Comparison of ENCODE assay signal across 8 cellular contexts in the genomic region with DNA sequence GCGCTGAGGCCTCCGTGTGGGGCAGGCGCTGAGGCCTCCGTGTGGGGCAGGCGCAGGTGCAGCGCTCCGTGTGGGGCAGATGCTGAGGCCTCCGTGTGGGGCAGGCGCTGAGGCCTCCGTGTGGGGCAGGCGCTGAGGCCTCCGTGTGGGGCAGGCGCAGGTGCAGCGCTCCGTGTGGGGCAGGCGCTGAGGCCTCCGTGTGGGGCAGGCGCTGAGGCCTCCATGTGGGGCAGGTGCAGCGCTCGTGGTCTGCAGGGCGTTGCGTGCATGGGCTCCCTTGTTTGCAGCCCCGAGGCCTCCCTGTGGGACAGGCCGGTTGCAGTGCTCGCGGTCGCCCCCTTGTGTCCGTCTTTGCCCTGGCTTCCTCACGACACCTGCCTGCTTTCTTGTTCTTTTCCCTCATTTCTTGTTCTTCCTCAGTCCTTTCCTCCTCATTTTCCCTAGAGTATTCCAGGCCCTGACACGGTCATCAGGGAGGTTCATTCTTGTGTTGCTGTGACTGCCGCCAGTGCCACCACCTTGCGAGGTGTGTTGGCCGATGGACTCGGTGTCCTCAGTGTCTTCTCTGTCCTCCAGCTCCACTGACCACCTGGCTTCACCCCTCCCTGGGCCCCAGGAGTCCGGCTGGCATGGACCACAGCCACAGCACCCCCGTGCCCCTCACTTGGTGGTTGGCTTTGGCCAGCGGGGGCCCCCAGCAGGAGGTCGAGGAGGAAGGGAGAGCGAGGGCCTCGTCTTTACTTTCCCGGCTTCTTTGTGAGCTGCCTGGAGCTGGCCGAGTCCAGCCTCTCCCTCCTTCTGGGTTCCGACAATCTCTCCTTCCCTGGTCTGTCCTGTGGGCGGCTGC. TPM values are rescaled to one million over a fixed set of nuclear protein-coding genes. Genes with fewer than 3 reads are reported as not detected.
A peak's percentile ranks its signal among the peaks of the same experiment; 100 is the strongest.
DNase-seq lines count a peak whose midpoint lies in the region; ATAC-seq, FAIRE-seq and TF ChIP-seq lines count a peak whose summit lies in the region.
"Not testable (repeated sequence)": the region's sequence is repeated elsewhere in the genome, so short reads cannot be mapped to it uniquely, and the experiment has no call there.

No MANE protein-coding gene starts in this region.

- not testable (repeated sequence) for TF ChIP-seq EP300 in upper lobe of left lung (IDR thresholded peaks at IDR 0.05)

- not testable (repeated sequence) for FAIRE-seq in small intestine (lab: Jason Lieb, UNC)

- WGBS in small intestine, 3 donors = 49 to 53% (median 52%) methylated on average over 28 to 35 of the region's 44 CpGs
- 51 to 53% methylated on average over 26 to 30 of the region's 44 CpGs for WGBS in upper lobe of left lung, 2 donors

- ATAC-seq in upper lobe of left lung (ENCODE audit: low FRiP score in 2 of 2) = peak in 1 of 2 donors; percentile 64

- peak; percentile 59 to 84 (median 76) for TF ChIP-seq CTCF in upper lobe of left lung (IDR thresholded peaks at IDR 0.05)

- DNase-seq in GM03348 (ENCODE audit: low spot score) = peak; percentile 90
- DNase-seq in HuH-7 (ENCODE audit: low spot score) = peak; percentile 92
- DNase-seq in SHP77 treated with DMSO at 0.1 percent for 48 hours (lab: John Stamatoyannopoulos, UW) = peak; percentile 27
- peak; percentile 57 for DNase-seq in activated T-cell treated with anti-CD3 and anti-CD28 coated beads for 24 hours (ENCODE audit: low read depth)
- peak; percentile 81 for DNase-seq in dermis blood vessel endothelial cell
- peak; percentile 61 for DNase-seq in iris pigment epithelial cell (ENCODE audit: low read depth)
- DNase-seq in small intestine = peak; percentile 42
- DNase-seq in upper lobe of left lung = peak; percentile 69 to 90

- not testable (repeated sequence) for H3K27ac ChIP-seq in small intestine (ENCODE audit: low read depth in 1 of 2, low read length in 1 of 2); upper lobe of left lung

- H3K4me3 ChIP-seq in small intestine (ENCODE audit: low read depth in 1 of 2, low read length in 2 of 2); upper lobe of left lung: not testable (repeated sequence)

- not testable (repeated sequence) for H3K27me3 ChIP-seq in small intestine (ENCODE audit: control insufficient read depth in 2 of 2, insufficient read depth in 2 of 2, low read length in 2 of 2); upper lobe of left lung

- not testable (repeated sequence) for H3K36me3 ChIP-seq in small intestine (ENCODE audit: control insufficient read depth in 2 of 2, insufficient read depth in 2 of 2, low read length in 2 of 2)
- peaks cover 0 to 42% (median 11%) of the 10 kb centered on the region in 4 donors for H3K36me3 ChIP-seq in upper lobe of left lung

- not testable (repeated sequence) for H3K9me3 ChIP-seq in small intestine (ENCODE audit: control insufficient read depth, low read depth); upper lobe of left lung

- not testable (repeated sequence) for H3K4me1 ChIP-seq in small intestine (ENCODE audit: control insufficient read depth in 2 of 2, insufficient read depth in 1 of 2, low read depth in 1 of 2, low read length in 1 of 2); upper lobe of left lung

- not testable (repeated sequence) for TF ChIP-seq POLR2A in upper lobe of left lung (IDR thresholded peaks at IDR 0.05)

RNA-seq across cellular contexts. Expression of a gene that starts 20.7 kb away (rescaled TPM):
- total RNA-seq in dermis blood vessel endothelial cell = 6.0 and 10.9 TPM in 2 replicates
- 10 to 100 TPM in 1 of 3 donors, 1 to 10 TPM in 2; 4.7 to 14.1 (median 7.1) TPM for polyA plus RNA-seq in small intestine
- 100 to 1,000 TPM in 1 of 6 donors, 10 to 100 TPM in 3, 1 to 10 TPM in 2; 7.4 to 110 (median 15.1) TPM for total RNA-seq in upper lobe of left lung

RNA-seq across cellular contexts. Expression of a gene that starts 44.3 kb away (rescaled TPM):
- total RNA-seq in dermis blood vessel endothelial cell (15.1 and 16.3 TPM in 2 replicates), upper lobe of left lung (10 to 100 TPM; 20.2 to 54.4 (median 32.9) TPM)
- polyA plus RNA-seq in small intestine = 10 to 100 TPM in 1 of 3 donors, 1 to 10 TPM in 2; 7.0 to 14.7 (median 9.2) TPM

RNA-seq across cellular contexts. Expression of a gene that starts 44.9 kb away (rescaled TPM):
- total RNA-seq in dermis blood vessel endothelial cell = 6.1 and 8.8 TPM in 2 replicates
- polyA plus RNA-seq in small intestine = 10 to 100 TPM in 1 of 3 donors, 1 to 10 TPM in 2; 3.4 to 12.0 (median 4.6) TPM
- 10 to 100 TPM in 4 of 6 donors, 1 to 10 TPM in 2; 4.8 to 18.3 (median 15.6) TPM for total RNA-seq in upper lobe of left lung

Comparison
In these comparisons a context has a peak if more than half of its experiments do, and no peak if none do; other contexts are left out.
1. DNase-seq: peak in every context shown above with its lines; median percentile 92 in HuH-7; 90 in GM03348; 81 in dermis blood vessel endothelial cell; 80 in upper lobe of left lung; 61 in iris pigment epithelial cell; 57 in activated T-cell treated with anti-CD3 and anti-CD28 coated beads for 24 hours; 42 in small intestine; 27 in SHP77 treated with DMSO at 0.1 percent for 48 hours.